Comparison of ENCODE assay signal across 14 cellular contexts in genomic region chr6:1778693-1779235, GRCh38.
"Had no signal": no experiment of that assay in that cellular context is flagged by ENCODE, and none has a peak within 500 bp of the region (broad histone marks: within the 10 kb centered on the region; RNA-seq: fewer than 3 reads in every experiment).

No MANE protein-coding gene starts in this region.

- H3K9me3 Mint-ChIP-seq: activated T-helper 2 cell treated with anti-CD3 and anti-CD28 coated beads, Interferon-gamma antibody, Interleukin-2, Interleukin-4, amounts not matched to agents 10 μg/mL and 5 μg/mL and 100 μg/mL, durations not matched to agents 14 hours and 24 hours and 36 hours had no signal

- DNase-seq: activated CD4-positive, alpha-beta T cell treated with anti-CD3 and anti-CD28 coated beads for 4 hours; activated naive CD4-positive, alpha-beta T cell treated with anti-CD3 and anti-CD28 coated beads, Interleukin-2, amount 50 U/mL, for 16 hours; activated T-cell treated with anti-CD3 and anti-CD28 coated beads for 4 hours; islet precursor cell; small intestine; T-helper 1 cell; transverse colon; WERI-Rb-1 had no signal

- H3K27ac Mint-ChIP-seq: activated T-helper 2 cell treated with anti-CD3 and anti-CD28 coated beads, Interferon-gamma antibody, Interleukin-2, Interleukin-4, amounts not matched to agents 10 μg/mL and 5 μg/mL and 100 μg/mL, durations not matched to agents 14 hours and 24 hours and 36 hours had no signal

- H3K27ac ChIP-seq: parathyroid adenoma, RWPE1, SK-N-MC, transverse colon, WERI-Rb-1 had no signal

- H3K4me3 ChIP-seq: adrenal gland, lung, SK-N-MC, transverse colon had no signal

- H3K4me1 ChIP-seq: adrenal gland, parathyroid adenoma had no signal

- H3K9me3 ChIP-seq: adrenal gland, transverse colon had no signal

- H3K27me3 ChIP-seq: adrenal gland, transverse colon had no signal

- H3K36me3 ChIP-seq: adrenal gland, transverse colon, WERI-Rb-1 had no signal
